In the genomic region with DNA sequence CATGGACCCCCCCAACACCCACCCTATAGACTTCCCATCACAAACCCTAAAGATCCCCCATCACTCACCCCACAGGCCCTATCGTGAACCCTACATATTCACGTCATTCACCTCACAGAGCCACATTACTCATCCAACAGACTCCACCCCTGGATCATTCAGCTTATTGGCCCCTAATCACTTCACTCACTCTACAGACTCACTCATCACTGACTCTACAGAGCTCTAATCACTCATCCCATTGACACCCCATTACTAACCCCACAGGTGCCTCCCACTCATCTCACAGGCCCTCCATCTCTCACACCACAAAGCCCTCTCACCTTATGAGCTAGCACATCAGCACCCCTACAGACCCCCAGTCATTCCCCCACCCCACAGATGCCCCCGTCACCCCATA, we compare ENCODE assay signal across 21 cellular contexts.
"Had no signal": no experiment of that assay in that cellular context is flagged by ENCODE, and none has a peak within 500 bp of the region (broad histone marks: within the 10 kb centered on the region; RNA-seq: fewer than 3 reads in every experiment).

No MANE protein-coding gene starts in this region.

- H3K4me1 ChIP-seq: thyroid gland had no signal

- H3K27ac Mint-ChIP-seq: activated naive CD4-positive, alpha-beta T cell treated with anti-CD3 and anti-CD28 coated beads for 36 hours; WTC11 had no signal

- H3K36me3 ChIP-seq: cardiac muscle cell, thyroid gland had no signal

- H3K27me3 ChIP-seq: cardiac muscle cell, thyroid gland had no signal

- H3K27ac ChIP-seq: cardiac muscle cell, thyroid gland had no signal

- ATAC-seq: left lobe of liver, SK-N-SH treated with all-trans-retinoic acid at 6 μM for 48 hours, WTC11 had no signal

- FAIRE-seq: keratinocyte, TTC549 had no signal

- H3K4me3 ChIP-seq: cardiac muscle cell, lung, thyroid gland had no signal

- DNase-seq: activated CD4-positive, alpha-beta T cell treated with anti-CD3 and anti-CD28 coated beads, Interleukin-2, amount 50 U/mL, for 1 hour; activated naive CD4-positive, alpha-beta T cell treated with anti-CD3 and anti-CD28 coated beads for 36 hours; dermis blood vessel endothelial cell; effector memory CD4-positive, alpha-beta T cell; foreskin fibroblast; glutamatergic neuron; hypothalamus; midbrain; occipital lobe; retina; SIG-M5; stimulated activated CD8-positive, alpha-beta memory T cell treated with anti-CD3 and anti-CD28 coated beads, Interleukin-4, amount 100 ng/mL, for 48 hours; stimulated activated naive CD4-positive, alpha-beta T cell treated with Interleukin-2 at 50 U/mL for 16 hours; thyroid gland had no signal

- H3K9me3 ChIP-seq: thyroid gland had no signal

- H3K9me3 Mint-ChIP-seq: activated naive CD4-positive, alpha-beta T cell treated with anti-CD3 and anti-CD28 coated beads for 36 hours; WTC11 had no signal
